Comparison of ENCODE assay signal across 1 cellular context in the genomic region with DNA sequence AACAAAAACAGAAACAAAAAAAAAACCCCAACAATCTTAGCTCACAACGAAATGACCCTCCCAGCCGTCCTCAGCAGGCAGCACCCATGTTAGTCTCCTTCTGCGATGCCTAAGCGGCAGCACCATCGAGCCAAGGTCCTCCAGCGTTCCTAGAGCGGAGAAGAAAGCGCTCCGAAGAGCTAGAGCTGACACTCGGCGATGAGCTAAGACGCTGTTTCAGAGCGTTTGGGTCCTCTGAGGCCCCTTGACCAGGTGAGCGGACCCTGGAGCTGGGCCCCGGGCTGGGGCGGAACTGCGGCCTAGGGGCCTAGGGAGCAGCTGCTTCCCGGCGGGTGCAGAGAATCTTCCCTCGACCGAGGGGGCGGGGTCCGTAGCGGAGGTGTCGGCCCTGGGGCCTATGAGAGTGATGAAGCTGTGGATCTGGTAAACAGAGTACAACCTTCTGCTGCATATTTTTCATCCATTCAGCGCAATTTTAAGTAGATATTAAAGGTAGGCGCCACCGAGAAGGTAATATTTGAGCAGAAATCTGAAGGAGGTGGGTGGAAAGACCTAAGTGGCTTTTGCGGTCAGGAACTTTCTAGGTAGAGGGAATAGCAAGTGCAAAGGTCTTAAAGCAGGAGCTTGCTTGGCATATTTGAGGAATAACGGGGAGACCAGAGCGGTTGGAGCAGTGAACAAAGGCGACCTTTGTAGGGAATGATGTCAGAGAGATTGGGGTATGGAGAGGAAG.
A peak's percentile ranks its signal among the peaks of the same experiment; 100 is the strongest.
TF ChIP-seq lines count a peak whose summit lies in the region.

Gene ZSCAN26 (plus strand): TSS at position 182 of the 733 bp plus-strand sequence. CDS start 4,777 bp downstream, outside the sequence.

TF ChIP-seq in HEK293, 187 proteins besides CTCF, POLR2A, EP300 and RAD21 (continued from another document and continues in another):
- TF ChIP-seq, protein P1, sequence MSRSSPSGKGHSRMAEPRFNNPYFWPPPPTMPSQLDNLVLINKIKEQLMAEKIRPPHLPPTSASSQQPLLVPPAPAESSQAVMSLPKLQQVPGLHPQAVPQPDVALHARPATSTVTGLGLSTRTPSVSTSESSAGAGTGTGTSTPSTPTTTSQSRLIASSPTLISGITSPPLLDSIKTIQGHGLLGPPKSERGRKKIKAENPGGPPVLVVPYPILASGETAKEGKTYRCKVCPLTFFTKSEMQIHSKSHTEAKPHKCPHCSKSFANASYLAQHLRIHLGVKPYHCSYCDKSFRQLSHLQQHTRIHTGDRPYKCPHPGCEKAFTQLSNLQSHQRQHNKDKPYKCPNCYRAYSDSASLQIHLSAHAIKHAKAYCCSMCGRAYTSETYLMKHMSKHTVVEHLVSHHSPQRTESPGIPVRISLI (tag by site-specific recombination; IDR thresholded peaks at IDR 0.05), result no peak
- TF ChIP-seq SP3 (tag by site-specific recombination; IDR thresholded peaks at IDR 0.05), result peak; percentile 67; the same call in 1 of the 2 replicates
- peak; percentile 77 for TF ChIP-seq ZNF324 (tag by site-specific recombination; IDR thresholded peaks at IDR 0.05)
- TF ChIP-seq ZNF571 (tag by site-specific recombination; IDR thresholded peaks at IDR 0.05), result no peak
- no peak for TF ChIP-seq ZNF530 (tag by site-specific recombination; IDR thresholded peaks at IDR 0.05; ENCODE audit: low read depth)
- no peak for TF ChIP-seq ZNF544 (tag by site-specific recombination; IDR thresholded peaks at IDR 0.05)
- TF ChIP-seq HIC1 (tag by site-specific recombination; IDR thresholded peaks at IDR 0.05), result no peak
- TF ChIP-seq, protein P2, sequence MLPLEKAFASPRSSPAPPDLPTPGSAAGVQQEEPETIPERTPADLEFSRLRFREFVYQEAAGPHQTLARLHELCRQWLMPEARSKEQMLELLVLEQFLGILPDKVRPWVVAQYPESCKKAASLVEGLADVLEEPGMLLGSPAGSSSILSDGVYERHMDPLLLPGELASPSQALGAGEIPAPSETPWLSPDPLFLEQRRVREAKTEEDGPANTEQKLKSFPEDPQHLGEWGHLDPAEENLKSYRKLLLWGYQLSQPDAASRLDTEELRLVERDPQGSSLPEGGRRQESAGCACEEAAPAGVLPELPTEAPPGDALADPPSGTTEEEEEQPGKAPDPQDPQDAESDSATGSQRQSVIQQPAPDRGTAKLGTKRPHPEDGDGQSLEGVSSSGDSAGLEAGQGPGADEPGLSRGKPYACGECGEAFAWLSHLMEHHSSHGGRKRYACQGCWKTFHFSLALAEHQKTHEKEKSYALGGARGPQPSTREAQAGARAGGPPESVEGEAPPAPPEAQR (tag by site-specific recombination; IDR thresholded peaks at IDR 0.05), result 0 out of 2 replicates have a peak, but pooled peaks have one; percentile 16
- TF ChIP-seq ZNF121 (tag by site-specific recombination; IDR thresholded peaks at IDR 0.05), result peak; percentile 27; the same call in 1 of the 2 replicates
- TF ChIP-seq, protein P3, sequence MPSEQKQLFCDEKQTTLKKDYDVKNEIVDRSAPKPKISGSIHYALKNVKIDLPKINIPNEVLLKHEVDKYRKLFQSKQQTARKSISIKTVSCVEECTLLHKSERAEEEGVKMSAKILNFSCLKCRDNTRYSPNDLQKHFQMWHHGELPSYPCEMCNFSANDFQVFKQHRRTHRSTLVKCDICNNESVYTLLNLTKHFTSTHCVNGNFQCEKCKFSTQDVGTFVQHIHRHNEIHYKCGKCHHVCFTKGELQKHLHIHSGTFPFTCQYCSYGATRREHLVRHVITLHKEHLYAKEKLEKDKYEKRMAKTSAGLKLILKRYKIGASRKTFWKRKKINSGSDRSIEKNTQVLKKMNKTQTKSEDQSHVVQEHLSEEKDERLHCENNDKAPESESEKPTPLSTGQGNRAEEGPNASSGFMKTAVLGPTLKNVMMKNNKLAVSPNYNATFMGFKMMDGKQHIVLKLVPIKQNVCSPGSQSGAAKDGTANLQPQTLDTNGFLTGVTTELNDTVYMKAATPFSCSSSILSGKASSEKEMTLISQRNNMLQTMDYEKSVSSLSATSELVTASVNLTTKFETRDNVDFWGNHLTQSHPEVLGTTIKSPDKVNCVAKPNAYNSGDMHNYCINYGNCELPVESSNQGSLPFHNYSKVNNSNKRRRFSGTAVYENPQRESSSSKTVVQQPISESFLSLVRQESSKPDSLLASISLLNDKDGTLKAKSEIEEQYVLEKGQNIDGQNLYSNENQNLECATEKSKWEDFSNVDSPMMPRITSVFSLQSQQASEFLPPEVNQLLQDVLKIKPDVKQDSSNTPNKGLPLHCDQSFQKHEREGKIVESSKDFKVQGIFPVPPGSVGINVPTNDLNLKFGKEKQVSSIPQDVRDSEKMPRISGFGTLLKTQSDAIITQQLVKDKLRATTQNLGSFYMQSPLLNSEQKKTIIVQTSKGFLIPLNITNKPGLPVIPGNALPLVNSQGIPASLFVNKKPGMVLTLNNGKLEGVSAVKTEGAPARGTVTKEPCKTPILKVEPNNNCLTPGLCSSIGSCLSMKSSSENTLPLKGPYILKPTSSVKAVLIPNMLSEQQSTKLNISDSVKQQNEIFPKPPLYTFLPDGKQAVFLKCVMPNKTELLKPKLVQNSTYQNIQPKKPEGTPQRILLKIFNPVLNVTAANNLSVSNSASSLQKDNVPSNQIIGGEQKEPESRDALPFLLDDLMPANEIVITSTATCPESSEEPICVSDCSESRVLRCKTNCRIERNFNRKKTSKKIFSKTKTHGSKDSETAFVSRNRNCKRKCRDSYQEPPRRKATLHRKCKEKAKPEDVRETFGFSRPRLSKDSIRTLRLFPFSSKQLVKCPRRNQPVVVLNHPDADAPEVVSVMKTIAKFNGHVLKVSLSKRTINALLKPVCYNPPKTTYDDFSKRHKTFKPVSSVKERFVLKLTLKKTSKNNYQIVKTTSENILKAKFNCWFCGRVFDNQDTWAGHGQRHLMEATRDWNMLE (tag by site-specific recombination; conservative IDR thresholded peaks at IDR 0.05; ENCODE audit: low read depth), result peak; percentile 58; the same call in 1 of the 2 replicates
- TF ChIP-seq ZNF560 (tag by site-specific recombination; IDR thresholded peaks at IDR 0.05; ENCODE audit: borderline replicate concordance), result no peak
- TF ChIP-seq ZNF112 (tag by site-specific recombination; IDR thresholded peaks at IDR 0.05), result no peak
- TF ChIP-seq, protein P4, sequence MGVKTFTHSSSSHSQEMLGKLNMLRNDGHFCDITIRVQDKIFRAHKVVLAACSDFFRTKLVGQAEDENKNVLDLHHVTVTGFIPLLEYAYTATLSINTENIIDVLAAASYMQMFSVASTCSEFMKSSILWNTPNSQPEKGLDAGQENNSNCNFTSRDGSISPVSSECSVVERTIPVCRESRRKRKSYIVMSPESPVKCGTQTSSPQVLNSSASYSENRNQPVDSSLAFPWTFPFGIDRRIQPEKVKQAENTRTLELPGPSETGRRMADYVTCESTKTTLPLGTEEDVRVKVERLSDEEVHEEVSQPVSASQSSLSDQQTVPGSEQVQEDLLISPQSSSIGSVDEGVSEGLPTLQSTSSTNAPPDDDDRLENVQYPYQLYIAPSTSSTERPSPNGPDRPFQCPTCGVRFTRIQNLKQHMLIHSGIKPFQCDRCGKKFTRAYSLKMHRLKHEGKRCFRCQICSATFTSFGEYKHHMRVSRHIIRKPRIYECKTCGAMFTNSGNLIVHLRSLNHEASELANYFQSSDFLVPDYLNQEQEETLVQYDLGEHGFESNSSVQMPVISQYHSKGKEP (tag by site-specific recombination; IDR thresholded peaks at IDR 0.05), result no peak
- TF ChIP-seq, protein P5, sequence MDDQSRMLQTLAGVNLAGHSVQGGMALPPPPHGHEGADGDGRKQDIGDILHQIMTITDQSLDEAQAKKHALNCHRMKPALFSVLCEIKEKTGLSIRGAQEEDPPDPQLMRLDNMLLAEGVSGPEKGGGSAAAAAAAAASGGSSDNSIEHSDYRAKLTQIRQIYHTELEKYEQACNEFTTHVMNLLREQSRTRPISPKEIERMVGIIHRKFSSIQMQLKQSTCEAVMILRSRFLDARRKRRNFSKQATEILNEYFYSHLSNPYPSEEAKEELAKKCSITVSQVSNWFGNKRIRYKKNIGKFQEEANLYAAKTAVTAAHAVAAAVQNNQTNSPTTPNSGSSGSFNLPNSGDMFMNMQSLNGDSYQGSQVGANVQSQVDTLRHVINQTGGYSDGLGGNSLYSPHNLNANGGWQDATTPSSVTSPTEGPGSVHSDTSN (CRISPR knock-in tag; IDR thresholded peaks at IDR 0.05), result 0 out of 2 replicates have a peak, but pooled peaks have one; percentile 30
- peak; percentile 69 for TF ChIP-seq SP2 (tag by site-specific recombination; IDR thresholded peaks at IDR 0.05)
- TF ChIP-seq, protein P6, sequence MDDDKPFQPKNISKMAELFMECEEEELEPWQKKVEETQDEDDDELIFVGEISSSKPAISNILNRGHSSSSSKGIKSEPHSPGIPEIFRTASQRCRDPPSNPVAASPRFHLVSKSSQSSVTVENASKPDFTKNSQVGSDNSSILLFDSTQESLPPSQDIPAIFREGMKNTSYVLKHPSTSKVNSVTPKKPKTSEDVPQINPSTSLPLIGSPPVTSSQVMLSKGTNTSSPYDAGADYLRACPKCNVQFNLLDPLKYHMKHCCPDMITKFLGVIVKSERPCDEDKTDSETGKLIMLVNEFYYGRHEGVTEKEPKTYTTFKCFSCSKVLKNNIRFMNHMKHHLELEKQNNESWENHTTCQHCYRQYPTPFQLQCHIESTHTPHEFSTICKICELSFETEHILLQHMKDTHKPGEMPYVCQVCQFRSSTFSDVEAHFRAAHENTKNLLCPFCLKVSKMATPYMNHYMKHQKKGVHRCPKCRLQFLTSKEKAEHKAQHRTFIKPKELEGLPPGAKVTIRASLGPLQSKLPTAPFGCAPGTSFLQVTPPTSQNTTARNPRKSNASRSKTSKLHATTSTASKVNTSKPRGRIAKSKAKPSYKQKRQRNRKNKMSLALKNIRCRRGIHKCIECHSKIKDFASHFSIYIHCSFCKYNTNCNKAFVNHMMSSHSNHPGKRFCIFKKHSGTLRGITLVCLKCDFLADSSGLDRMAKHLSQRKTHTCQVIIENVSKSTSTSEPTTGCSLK (tag by site-specific recombination; IDR thresholded peaks at IDR 0.05), result no peak
- TF ChIP-seq ZBTB10 (tag by site-specific recombination; IDR thresholded peaks at IDR 0.05), result no peak
- TF ChIP-seq SP7 (tag by site-specific recombination; IDR thresholded peaks at IDR 0.05), result peak; percentile 87
- TF ChIP-seq ZBTB20 (tag by site-specific recombination; IDR thresholded peaks at IDR 0.05), result peak; percentile 98
- TF ChIP-seq ZNF404 (tag by site-specific recombination; IDR thresholded peaks at IDR 0.05), result no peak
- TF ChIP-seq ZBTB7A (tag by site-specific recombination; IDR thresholded peaks at IDR 0.05; ENCODE audit: low read depth), result no peak
- no peak for TF ChIP-seq ZNF830 (tag by site-specific recombination; IDR thresholded peaks at IDR 0.05; ENCODE audit: low read depth)
- TF ChIP-seq ZNF394 (tag by site-specific recombination; IDR thresholded peaks at IDR 0.05; ENCODE audit: borderline replicate concordance), result peak; percentile 89; the same call in 1 of the 2 replicates
- no peak for TF ChIP-seq ZNF513 (tag by site-specific recombination; IDR thresholded peaks at IDR 0.05)
- TF ChIP-seq ZNF561 (tag by site-specific recombination; IDR thresholded peaks at IDR 0.05; ENCODE audit: borderline replicate concordance), result peak; percentile 93; the same call in 1 of the 2 replicates
- TF ChIP-seq ZNF658 (tag by site-specific recombination; IDR thresholded peaks at IDR 0.05), result no peak
- no peak for TF ChIP-seq ZNF366 (tag by site-specific recombination; conservative IDR thresholded peaks at IDR 0.05)
- TF ChIP-seq ZNF132 (tag by site-specific recombination; IDR thresholded peaks at IDR 0.05; ENCODE audit: borderline replicate concordance), result no peak
